9 cellular contexts compared by ENCODE assay signal in the genomic region with DNA sequence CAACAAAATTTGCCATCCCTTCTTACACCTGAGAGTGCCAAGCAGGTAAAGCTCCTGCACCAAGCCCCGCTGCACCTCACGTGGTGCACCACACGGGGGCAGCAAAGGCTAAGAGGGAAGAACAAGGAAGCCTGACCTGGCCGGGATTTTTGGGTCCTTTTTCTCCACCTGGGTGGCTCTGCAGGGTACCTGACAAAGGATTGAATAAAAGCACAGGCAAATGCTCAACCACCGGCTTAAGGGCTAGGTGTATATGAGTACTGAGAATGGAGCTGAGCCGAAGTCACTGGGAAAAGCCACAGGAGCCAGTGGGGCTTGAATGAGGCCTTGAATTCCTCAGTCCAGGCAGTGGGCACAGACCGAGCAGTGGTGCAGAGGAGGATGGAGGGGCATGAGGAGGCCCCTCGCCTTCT. TPM values are rescaled to one million over a fixed set of nuclear protein-coding genes. Genes with fewer than 3 reads are reported as not detected.
DNase-seq lines count a peak whose midpoint lies in the region; ATAC-seq and TF ChIP-seq lines count a peak whose summit lies in the region.
"Had no signal": no experiment of that assay in that cellular context is flagged by ENCODE, and none has a peak within 500 bp of the region (broad histone marks: within the 10 kb centered on the region; RNA-seq: fewer than 3 reads in every experiment).

No MANE protein-coding gene starts in this region.

- intact Hi-C loops in CD14-positive monocyte (cut with micrococcal nuclease) (loop anchor here (5.0 to 10.0 kb wide), 3 partner anchors 51 to 64 kb away; no protein-coding TSS in a partner anchor), lower leg skin (cut with DNase I; ENCODE audit: low total_unique reads) (loop anchor here (5.0 kb wide), 1 partner anchor 66 kb away; no protein-coding TSS in a partner anchor)

- no peaks in the 10 kb centered on the region for H3K36me3 Mint-ChIP-seq in CD14-positive monocyte

- WGBS in lower leg skin, 2 donors, result 17 to 20% methylated on average over 8 of the region's 8 CpGs

- H3K4me1 Mint-ChIP-seq in CD14-positive monocyte, result peaks cover 21% of the 10 kb centered on the region

- H3K27me3 ChIP-seq in H7 (ENCODE audit: control insufficient read depth, insufficient read depth, low read length), result no peaks in the 10 kb centered on the region

- H3K27me3 Mint-ChIP-seq in CD14-positive monocyte (ENCODE audit: low read depth in 3 of 3), result peaks cover 0 to 5% (median 1%) of the 10 kb centered on the region in 3 donors

- no peak overlapping the region for H3K4me3 Mint-ChIP-seq in CD14-positive monocyte

- no peak for TF ChIP-seq POLR2A in lower leg skin (IDR thresholded peaks at IDR 0.05)

- no peak overlapping the region for H3K4me3 ChIP-seq in H7 (ENCODE audit: insufficient read depth, low read depth, low read length)
- no peak overlapping the region for H3K4me3 ChIP-seq in choroid plexus epithelial cell (ENCODE audit: low read depth, low read length)
- no peak overlapping the region for H3K4me3 ChIP-seq in lower leg skin (ENCODE audit: low read depth, poor library complexity, severe bottlenecking)
- H3K4me3 ChIP-seq: skin epidermis had no signal

- DNase-seq in CD14-positive monocyte (ENCODE audit: low spot score) (peak; percentile 62), H7 (peak; percentile 80), NCI-H2196 (lab: John Stamatoyannopoulos, UW; ENCODE audit: unreplicated experiment) (peak; percentile 87), choroid plexus epithelial cell (ENCODE audit: low read depth) (peak; percentile 65), lower leg skin (ENCODE audit: low spot score in 2 of 2) (peak; percentile 75 to 95)
- DNase-seq in activated CD4-positive, alpha-beta T cell treated with anti-CD3 and anti-CD28 coated beads for 48 hours, result peak; percentile 88
- peak; percentile 31 for DNase-seq in stimulated activated CD8-positive, alpha-beta memory T cell treated with anti-CD3 and anti-CD28 coated beads, Interleukin-15, amount 100 ng/mL, for 1 hour (ENCODE audit: low read depth)

- TF ChIP-seq CTCF in CD14-positive monocyte (IDR thresholded peaks at IDR 0.05), result peak; percentile 98
- peak; percentile 95 for TF ChIP-seq CTCF in choroid plexus epithelial cell (conservative IDR thresholded peaks at IDR 0.05; ENCODE audit: low read depth, low read length)
- peak in 1 of 3 donors; percentile 83 for TF ChIP-seq CTCF in lower leg skin (IDR thresholded peaks at IDR 0.05)

- H3K36me3 ChIP-seq in H7 (replicated peaks; ENCODE audit: control insufficient read depth, insufficient read depth, low read length), result no peaks in the 10 kb centered on the region

- H3K9me3 Mint-ChIP-seq in CD14-positive monocyte, result no peaks in the 10 kb centered on the region

- ATAC-seq in HG03045 (IDR thresholded peaks at IDR 0.05; ENCODE audit: unreplicated experiment), result no peak

- no peak overlapping the region for H3K27ac Mint-ChIP-seq in CD14-positive monocyte

RNA-seq across cellular contexts. Expression of a gene that starts 36.4 kb away (rescaled TPM):
- polyA plus RNA-seq in CD14-positive monocyte, result under 1 TPM; 0.37 to 0.49 TPM
- 17.3 and 20.1 TPM in 2 replicates for total RNA-seq in H7 (2014; rRNA removed; shearing (Covaris generic))
- total RNA-seq in lower leg skin, result 1 to 10 TPM; 2.3 to 5.4 (median 3.6) TPM

Comparison
In these comparisons a context has a peak if more than half of its experiments do, and no peak if none do; other contexts are left out.
1. DNase-seq: peak in every context shown above with its lines; median percentile 88 in activated CD4-positive, alpha-beta T cell treated with anti-CD3 and anti-CD28 coated beads for 48 hours; 87 in NCI-H2196; 85 in lower leg skin; 80 in H7; 65 in choroid plexus epithelial cell; 62 in CD14-positive monocyte; 31 in stimulated activated CD8-positive, alpha-beta memory T cell treated with anti-CD3 and anti-CD28 coated beads, Interleukin-15, amount 100 ng/mL, for 1 hour.